In genomic region chr12:69834147-69834546, GRCh38 we compare ENCODE assay signal across 24 cellular contexts. TPM values are rescaled to one million over a fixed set of nuclear protein-coding genes. Genes with fewer than 3 reads are reported as not detected.
"Had no signal": no experiment of that assay in that cellular context is flagged by ENCODE, and none has a peak within 500 bp of the region (broad histone marks: within the 10 kb centered on the region; RNA-seq: fewer than 3 reads in every experiment).

No MANE protein-coding gene starts in this region.

- H3K27me3 ChIP-seq: colonic mucosa, heart right ventricle, testis had no signal

- DNase-seq: cerebellar nuclear complex; colonic mucosa; dermis blood vessel endothelial cell; effector CD8-positive, alpha-beta T cell; heart right ventricle; islet precursor cell; left cardiac atrium; left ventricle myocardium superior; mesendoderm; naive B cell; nephron progenitor cell; psoas muscle; stimulated activated CD4-positive, alpha-beta T cell treated with anti-CD3 and anti-CD28 coated beads, Interleukin-2, amount 100 ng/mL, for 24 hours; stimulated activated CD4-positive, alpha-beta T cell treated with anti-CD3 and anti-CD28 coated beads, Interleukin-4, amount 100 ng/mL, for 4 hours; stimulated activated naive B cell treated with anti-CD40 and anti-IgM and Interleukin-4, amounts not matched to agents 10 μg/mL and 1 μg/mL and 100 μg/mL, for 72 hours; stimulated activated naive CD8-positive, alpha-beta T cell treated with anti-CD3 and anti-CD28 coated beads, Interleukin-15, amount 100 ng/mL, for 72 hours; testis; trophoblast cell had no signal

- H3K36me3 ChIP-seq: colonic mucosa, heart right ventricle had no signal

- H3K4me3 ChIP-seq: colonic mucosa, heart right ventricle, lung, psoas muscle, testis had no signal

- FAIRE-seq: frontal cortex had no signal

- H3K9me3 ChIP-seq: colonic mucosa, heart right ventricle, psoas muscle, testis had no signal

- H3K4me1 ChIP-seq: colonic mucosa, psoas muscle had no signal

- ATAC-seq: esophagus mucosa; heart right ventricle; left cardiac atrium; left ventricle myocardium superior; psoas muscle; sciatic nerve; stimulated activated naive B cell treated with anti-CD40 and anti-IgM and Interleukin-4, amounts not matched to agents 10 μg/mL and 1 μg/mL and 100 μg/mL, for 72 hours; stimulated activated naive CD8-positive, alpha-beta T cell treated with anti-CD3 and anti-CD28 coated beads, Interleukin-15, amount 100 ng/mL, for 72 hours had no signal

- H3K27ac ChIP-seq: colonic mucosa, heart right ventricle, psoas muscle, testis had no signal

RNA-seq across cellular contexts. Expression of gene MYRFL, which starts 9.1 kb away (rescaled TPM):
- polyA plus RNA-seq: fibroblast of lung, urinary bladder had no signal
